In the genomic region with DNA sequence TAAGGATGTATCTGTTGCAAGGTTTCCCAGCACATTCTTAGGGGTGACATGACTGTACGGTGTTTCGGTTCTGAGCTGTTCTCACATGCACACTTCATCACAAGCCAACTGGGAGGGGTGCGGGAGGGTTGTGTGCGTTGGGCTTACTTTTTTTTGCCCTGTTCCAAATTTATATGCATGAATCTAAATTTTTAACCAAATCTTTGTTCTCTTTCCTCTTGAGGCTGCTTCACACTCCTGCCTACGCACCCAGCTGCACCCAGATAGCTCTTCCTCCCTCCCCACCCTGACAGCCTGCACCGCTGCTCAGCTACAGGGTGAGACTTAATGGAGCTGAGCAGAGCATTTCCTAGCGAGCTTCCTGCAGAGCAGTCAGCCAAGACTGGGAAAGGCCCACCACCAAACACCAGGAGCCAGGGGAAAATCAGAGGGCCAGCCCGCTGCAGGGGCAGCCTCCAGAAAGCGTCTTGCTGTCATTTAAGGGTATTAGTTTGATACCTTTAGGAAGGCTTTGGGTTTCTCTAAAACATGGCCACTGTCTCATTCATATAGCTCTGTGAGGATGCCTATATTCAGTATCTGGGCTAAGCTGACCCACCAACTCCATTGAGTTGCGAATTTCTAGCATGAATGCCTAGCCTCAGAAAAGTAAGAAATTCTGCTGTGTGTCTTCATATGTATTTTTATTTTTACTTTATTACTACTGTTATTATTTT, we compare ENCODE assay signal across 12 cellular contexts.
A peak's percentile ranks its signal among the peaks of the same experiment; 100 is the strongest.
DNase-seq lines count a peak whose midpoint lies in the region; ATAC-seq, FAIRE-seq and TF ChIP-seq lines count a peak whose summit lies in the region.
"Had no signal": no experiment of that assay in that cellular context is flagged by ENCODE, and none has a peak within 500 bp of the region (broad histone marks: within the 10 kb centered on the region; RNA-seq: fewer than 3 reads in every experiment).

No MANE protein-coding gene starts in this region.

- no peak for FAIRE-seq in GM19239 (lab: Jason Lieb, UNC)

- intact Hi-C loops in lower lobe of right lung (cut with DNase I) = no loop called here

- in situ Hi-C loops in Caki2 (cut with HindIII; ENCODE audit: low pct_unique_long_range_greater_than_20kb, low sequenced_read_pairs) = no loop called here

- H3K27ac ChIP-seq in osteoblast (ENCODE audit: low read depth, low read length) (no peak overlapping the region), lower lobe of right lung (no peak overlapping the region)
- H3K27ac ChIP-seq: heart right ventricle, pancreas had no signal

- H3K27me3 ChIP-seq in osteoblast (ENCODE audit: insufficient read depth, low read length) = no peaks in the 10 kb centered on the region
- H3K27me3 ChIP-seq in lower lobe of right lung (ENCODE audit: low read depth) = no peaks in the 10 kb centered on the region
- H3K27me3 ChIP-seq: pancreas had no signal

- no peaks in the 10 kb centered on the region for H3K36me3 ChIP-seq in osteoblast (ENCODE audit: insufficient read depth, low read length)
- H3K36me3 ChIP-seq in lower lobe of right lung = no peaks in the 10 kb centered on the region
- H3K36me3 ChIP-seq: heart right ventricle, pancreas had no signal

- no peaks in the 10 kb centered on the region for H3K79me2 ChIP-seq in osteoblast (ENCODE audit: insufficient read depth, low read length)

- H3K9me3 Mint-ChIP-seq in activated naive CD8-positive, alpha-beta T cell treated with anti-CD3 and anti-CD28 coated beads, Interleukin-2, amount 50 U/mL, for 24 hours = no peaks in the 10 kb centered on the region
- H3K9me3 Mint-ChIP-seq: stimulated activated naive CD8-positive, alpha-beta T cell treated with anti-CD3 and anti-CD28 coated beads, Interleukin-15, Interleukin-2, amounts not matched to agents 100 ng/mL and 50 ng/mL, for 24 hours had no signal

- peaks cover 6% of the 10 kb centered on the region for H3K27me3 Mint-ChIP-seq in activated naive CD8-positive, alpha-beta T cell treated with anti-CD3 and anti-CD28 coated beads, Interleukin-2, amount 50 U/mL, for 24 hours
- H3K27me3 Mint-ChIP-seq: stimulated activated naive CD8-positive, alpha-beta T cell treated with anti-CD3 and anti-CD28 coated beads, Interleukin-15, Interleukin-2, amounts not matched to agents 100 ng/mL and 50 ng/mL, for 24 hours had no signal

- H3K36me3 Mint-ChIP-seq in activated naive CD8-positive, alpha-beta T cell treated with anti-CD3 and anti-CD28 coated beads, Interleukin-2, amount 50 U/mL, for 24 hours (ENCODE audit: low read depth) = no peaks in the 10 kb centered on the region

- H3K4me1 ChIP-seq in osteoblast (ENCODE audit: insufficient read depth, low read length) = no peaks in the 10 kb centered on the region
- no peaks in the 10 kb centered on the region for H3K4me1 ChIP-seq in lower lobe of right lung
- H3K4me1 ChIP-seq: heart right ventricle had no signal

- no peak overlapping the region for H3K27ac Mint-ChIP-seq in activated naive CD8-positive, alpha-beta T cell treated with anti-CD3 and anti-CD28 coated beads, Interleukin-2, amount 50 U/mL, for 24 hours
- H3K27ac Mint-ChIP-seq: stimulated activated naive CD8-positive, alpha-beta T cell treated with anti-CD3 and anti-CD28 coated beads, Interleukin-15, Interleukin-2, amounts not matched to agents 100 ng/mL and 50 ng/mL, for 24 hours had no signal

- no peak for TF ChIP-seq CTCF in osteoblast (IDR thresholded peaks at IDR 0.05; ENCODE audit: extremely low read depth, low read depth, low read length)
- TF ChIP-seq CTCF in lower lobe of right lung (IDR thresholded peaks at IDR 0.05) = no peak

- no peak overlapping the region for H3K4me3 Mint-ChIP-seq in activated naive CD8-positive, alpha-beta T cell treated with anti-CD3 and anti-CD28 coated beads, Interleukin-2, amount 50 U/mL, for 24 hours
- H3K4me3 Mint-ChIP-seq: stimulated activated naive CD8-positive, alpha-beta T cell treated with anti-CD3 and anti-CD28 coated beads, Interleukin-15, Interleukin-2, amounts not matched to agents 100 ng/mL and 50 ng/mL, for 24 hours had no signal

- peaks cover 5% of the 10 kb centered on the region for H3K4me1 Mint-ChIP-seq in activated naive CD8-positive, alpha-beta T cell treated with anti-CD3 and anti-CD28 coated beads, Interleukin-2, amount 50 U/mL, for 24 hours

- H2AFZ ChIP-seq in osteoblast (ENCODE audit: low read length) = no peak overlapping the region

- no peak overlapping the region for H3K4me3 ChIP-seq in osteoblast (ENCODE audit: insufficient read depth, low read length)
- H3K4me3 ChIP-seq in lower lobe of right lung = no peak overlapping the region
- H3K4me3 ChIP-seq: heart right ventricle had no signal

- ATAC-seq in GM19372 (IDR thresholded peaks at IDR 0.05; ENCODE audit: low read depth, unreplicated experiment) (peak; percentile 91), HG03039 (IDR thresholded peaks at IDR 0.05; ENCODE audit: unreplicated experiment) (peak; percentile 99), lower lobe of right lung (no peak)
- peak; percentile 71 for ATAC-seq in activated naive CD8-positive, alpha-beta T cell treated with anti-CD3 and anti-CD28 coated beads, Interleukin-2, amount 50 U/mL, for 24 hours
- ATAC-seq: heart right ventricle had no signal

- H3K4me2 ChIP-seq in osteoblast (ENCODE audit: insufficient read depth, low read length) = no peak overlapping the region

- H4K20me1 ChIP-seq in osteoblast (ENCODE audit: insufficient read depth, low read length) = no peaks in the 10 kb centered on the region

- H3K9me3 ChIP-seq in osteoblast (ENCODE audit: low read depth, low read length) = no peaks in the 10 kb centered on the region
- H3K9me3 ChIP-seq in lower lobe of right lung = no peaks in the 10 kb centered on the region
- H3K9me3 ChIP-seq: heart right ventricle, pancreas had no signal

- DNase-seq in Caki2 (ENCODE audit: low read depth) = peak; percentile 58
- DNase-seq in activated naive CD8-positive, alpha-beta T cell treated with anti-CD3 and anti-CD28 coated beads, Interleukin-2, amount 50 U/mL, for 24 hours = peak; percentile 5
- DNase-seq in HPDE6-E6E7 (ENCODE audit: extremely low spot score) = no peak
- DNase-seq in GM19239 (ENCODE audit: insufficient read length, low spot score) = no peak
- no peak for DNase-seq in osteoblast (ENCODE audit: insufficient read length, low spot score, missing footprints)
- DNase-seq in lower lobe of right lung = no peak
- DNase-seq: DMS153, heart right ventricle, pancreas had no signal

Comparison
In these comparisons a context has a peak if more than half of its experiments do, and no peak if none do; other contexts are left out.
1. DNase-seq: peak in Caki2 (single experiment) and activated naive CD8-positive, alpha-beta T cell treated with anti-CD3 and anti-CD28 coated beads, Interleukin-2, amount 50 U/mL, for 24 hours (single experiment); none in HPDE6-E6E7 (single experiment), GM19239 (single experiment), osteoblast (single experiment) and lower lobe of right lung (single experiment).
2. ATAC-seq: peak in GM19372 (single experiment), HG03039 (single experiment) and activated naive CD8-positive, alpha-beta T cell treated with anti-CD3 and anti-CD28 coated beads, Interleukin-2, amount 50 U/mL, for 24 hours (single experiment); none in lower lobe of right lung (0 of 2).